Comparison of ENCODE assay signal across 12 cellular contexts in the genomic region with DNA sequence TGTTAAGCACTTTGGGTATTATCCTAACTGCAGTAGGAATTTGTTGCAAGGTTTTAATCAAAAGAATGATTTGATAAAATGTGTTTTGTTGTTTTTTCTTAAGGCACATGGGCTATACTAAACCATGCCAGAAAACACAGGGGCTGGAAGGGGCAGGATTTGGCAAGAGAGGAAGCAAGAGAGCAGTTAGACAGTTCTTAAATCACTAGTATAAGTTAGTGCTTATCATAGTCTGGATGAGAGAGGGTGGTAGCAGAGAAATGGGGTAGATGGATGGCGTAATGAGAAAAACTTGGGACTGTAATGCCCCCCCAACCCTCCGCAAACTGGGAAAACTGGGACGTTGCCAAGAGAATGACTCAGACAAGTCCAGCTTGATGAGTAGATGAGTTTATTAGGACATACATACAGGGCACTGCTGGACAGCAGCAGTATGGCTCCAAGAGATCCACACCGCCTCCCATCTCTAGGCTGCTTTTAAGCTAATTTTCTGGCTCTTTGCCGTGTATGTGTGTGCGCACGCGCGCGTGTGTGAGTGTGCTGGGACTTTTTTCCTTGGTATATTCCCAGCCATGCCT.
A peak's percentile ranks its signal among the peaks of the same experiment; 100 is the strongest.
DNase-seq lines count a peak whose midpoint lies in the region; TF ChIP-seq lines count a peak whose summit lies in the region.
"Had no signal": no experiment of that assay in that cellular context is flagged by ENCODE, and none has a peak within 500 bp of the region (broad histone marks: within the 10 kb centered on the region; RNA-seq: fewer than 3 reads in every experiment).

No MANE protein-coding gene starts in this region.

- H3K36me3 ChIP-seq in BE2C = peaks cover 2% of the 10 kb centered on the region; the same call in 1 of the 2 replicates
- peaks cover 5 to 6% of the 10 kb centered on the region in 2 experiments for H3K36me3 ChIP-seq in mesenchymal stem cell (ENCODE audit: control insufficient read depth in 1 of 2, insufficient read depth in 2 of 2, low read depth in 1 of 2, low read length in 2 of 2)
- no peaks in the 10 kb centered on the region for H3K36me3 ChIP-seq in Peyer's patch

- no peak overlapping the region for H3K18ac ChIP-seq in mesenchymal stem cell (ENCODE audit: low read depth in 1 of 2, low read length in 2 of 2)

- H3K4ac ChIP-seq in mesenchymal stem cell (ENCODE audit: low read depth in 1 of 2, low read length in 2 of 2) = no peak overlapping the region

- no peak overlapping the region for H2AFZ ChIP-seq in mesenchymal stem cell (ENCODE audit: low read depth, low read length)

- 86% methylated on average over 10 of the region's 10 CpGs for WGBS in mesenchymal stem cell

- no peak overlapping the region for H2AK5ac ChIP-seq in mesenchymal stem cell (ENCODE audit: low read length, severe bottlenecking)

- peaks cover 14% of the 10 kb centered on the region for H3K79me1 ChIP-seq in mesenchymal stem cell (replicated peaks; ENCODE audit: low read length, poor library complexity, severe bottlenecking)

- no peak overlapping the region for H2BK120ac ChIP-seq in mesenchymal stem cell (ENCODE audit: low read depth, low read length)

- H3K27me3 ChIP-seq in BE2C (no peaks in the 10 kb centered on the region), mesenchymal stem cell (ENCODE audit: control insufficient read depth in 1 of 2, insufficient read depth in 1 of 2, low read length in 2 of 2) (no peaks in the 10 kb centered on the region), Peyer's patch (no peaks in the 10 kb centered on the region)

- H3K14ac ChIP-seq in mesenchymal stem cell (ENCODE audit: low read length in 2 of 2) = no peak overlapping the region

- no peak overlapping the region for H4K8ac ChIP-seq in mesenchymal stem cell (ENCODE audit: low read length)

- no peak overlapping the region for H2BK5ac ChIP-seq in mesenchymal stem cell (ENCODE audit: low read depth, low read length, poor library complexity, severe bottlenecking)

- H3K4me2 ChIP-seq in mesenchymal stem cell (ENCODE audit: low read length, poor library complexity, severe bottlenecking) = no peak overlapping the region

- DNase-seq in BE2C (peak; percentile 84), NCI-H460 (ENCODE audit: extremely low read depth, low read depth) (peak; percentile 26), epithelial cell of esophagus (ENCODE audit: low read depth) (peak; percentile 59), mesenchymal stem cell (peak; percentile 80), activated T-cell treated with anti-CD3 and anti-CD28 coated beads for 4 hours (no peak), Peyer's patch (no peak), NAMALWA (ENCODE audit: low spot score) (no peak), NCI-H524 (lab: John Stamatoyannopoulos, UW) (no peak)
- DNase-seq: activated T-cell treated with anti-CD3 and anti-CD28 coated beads, Interleukin-2, amount 50 U/mL, for 1 hour; caudate nucleus; NCI-H1417 treated with DMSO at 0.1 percent for 48 hours had no signal

- peak overlapping the region in 1 of 2 experiments; percentile 9 for H3K23ac ChIP-seq in mesenchymal stem cell (ENCODE audit: low read length in 2 of 2)

- H2BK15ac ChIP-seq in mesenchymal stem cell (ENCODE audit: low read depth, poor library complexity, severe bottlenecking) = peak overlapping the region; percentile 69

- H3K4me3 ChIP-seq in BE2C (ENCODE audit: low read depth, low read length) = peak overlapping the region; percentile 26
- H3K4me3 ChIP-seq in epithelial cell of esophagus (ENCODE audit: low read length) = no peak overlapping the region
- H3K4me3 ChIP-seq in mesenchymal stem cell (ENCODE audit: insufficient read depth in 1 of 2, low read depth in 1 of 2, low read length in 2 of 2) = no peak overlapping the region
- no peak overlapping the region for H3K4me3 ChIP-seq in Peyer's patch

- no peak for TF ChIP-seq POLR2A in Peyer's patch (IDR thresholded peaks at IDR 0.05)

- H3K9me3 ChIP-seq in BE2C (no peaks in the 10 kb centered on the region), mesenchymal stem cell (ENCODE audit: control insufficient read depth, low read length) (no peaks in the 10 kb centered on the region), Peyer's patch (no peaks in the 10 kb centered on the region)

- H2BK12ac ChIP-seq in mesenchymal stem cell (ENCODE audit: low read length in 2 of 2) = no peak overlapping the region

- TF ChIP-seq CTCF in BE2C (IDR thresholded peaks at IDR 0.05; ENCODE audit: low read depth, low read length) (no peak), epithelial cell of esophagus (IDR thresholded peaks at IDR 0.05; ENCODE audit: insufficient read depth, low read depth, low read length, missing control alignments) (no peak), Peyer's patch (IDR thresholded peaks at IDR 0.05) (no peak)

- no peak overlapping the region for H4K91ac ChIP-seq in mesenchymal stem cell (ENCODE audit: low read length)

- H3K27ac ChIP-seq in mesenchymal stem cell (ENCODE audit: low read length, poor library complexity, severe bottlenecking) (no peak overlapping the region), Peyer's patch (no peak overlapping the region)
- H3K27ac ChIP-seq: C4-2B had no signal

- H3K9ac ChIP-seq in mesenchymal stem cell (ENCODE audit: low read length) = no peak overlapping the region

- peaks cover 15% of the 10 kb centered on the region for H3K4me1 ChIP-seq in BE2C
- peaks cover 4% of the 10 kb centered on the region for H3K4me1 ChIP-seq in mesenchymal stem cell (ENCODE audit: control insufficient read depth, insufficient read depth, low read depth, low read length)
- no peaks in the 10 kb centered on the region for H3K4me1 ChIP-seq in Peyer's patch

Comparison
In these comparisons a context has a peak if more than half of its experiments do, and no peak if none do; other contexts are left out.
1. DNase-seq: peak in BE2C (single experiment), NCI-H460 (single experiment), epithelial cell of esophagus (single experiment) and mesenchymal stem cell (single experiment); none in activated T-cell treated with anti-CD3 and anti-CD28 coated beads for 4 hours (single experiment), Peyer's patch (0 of 3), NAMALWA (single experiment) and NCI-H524 (0 of 2).